10 cellular contexts compared by ENCODE assay signal in genomic region chr2:74080346-74080745, GRCh38.
DNase-seq lines count a peak whose midpoint lies in the region; ATAC-seq, FAIRE-seq and TF ChIP-seq lines count a peak whose summit lies in the region.
"Had no signal": no experiment of that assay in that cellular context is flagged by ENCODE, and none has a peak within 500 bp of the region (broad histone marks: within the 10 kb centered on the region; RNA-seq: fewer than 3 reads in every experiment).

No MANE protein-coding gene starts in this region.

- H3K27ac ChIP-seq in K562 (ENCODE audit: extremely low read depth, low read depth, low read length): no peak overlapping the region

- in situ Hi-C loops in K562 (cut with MboI): no loop called here

- ATAC-seq in HG02885 (IDR thresholded peaks at IDR 0.05; ENCODE audit: poor library complexity, unreplicated experiment) (peak; percentile 20), K562 (peak; percentile 21), HG02970 (IDR thresholded peaks at IDR 0.05; ENCODE audit: low FRiP score, unreplicated experiment) (no peak)
- ATAC-seq in stimulated activated naive B cell treated with anti-CD40 and anti-IgM and Interleukin-4, amounts not matched to agents 10 μg/mL and 1 μg/mL and 100 μg/mL, for 72 hours (replicated peaks): peak; percentile 70 to 73

- H3K27ac Mint-ChIP-seq in stimulated activated naive B cell treated with anti-CD40 and anti-IgM and Interleukin-4, amounts not matched to agents 10 μg/mL and 1 μg/mL and 100 μg/mL, for 72 hours: peak overlapping the region; percentile 90

- H3K36me3 Mint-ChIP-seq in stimulated activated naive B cell treated with anti-CD40 and anti-IgM and Interleukin-4, amounts not matched to agents 10 μg/mL and 1 μg/mL and 100 μg/mL, for 72 hours: peaks cover 55 to 74% of the 10 kb centered on the region in 2 donors

- WGBS in K562 (ENCODE audit: insufficient coverage, low coverage, missing lambda C conversion rate): 88% methylated on average over 5 of the region's 10 CpGs

- no peak for TF ChIP-seq EP300 in K562 (IDR thresholded peaks at IDR 0.05; ENCODE audit: low read length)

- POLR2A ChIA-PET in K562 (lab: Yijun Ruan, JAX): interaction anchor here (0.9 to 1.1 kb wide), 2 partner anchors 153 to 252 kb away, joined by 3 read pairs; partner anchors contain the start of genes DGUOK and STAMBP

- H3K79me2 ChIP-seq in K562 (ENCODE audit: control insufficient read depth, insufficient read depth, low read length): peaks cover 14% of the 10 kb centered on the region

- H3K36me3 ChIP-seq in K562 (ENCODE audit: control insufficient read depth, insufficient read depth, low read length): peaks cover 32% of the 10 kb centered on the region; the same call in 2 of the 3 replicates

- peak overlapping the region in 1 of 2 experiments; percentile 53; a peak in 1 of 4 replicates for H3K9ac ChIP-seq in K562 (ENCODE audit: insufficient read depth in 1 of 2, low read depth in 2 of 2, low read length in 2 of 2)

- H3K4me1 ChIP-seq in K562 (replicated peaks in 1 of 2; ENCODE audit: control insufficient read depth in 2 of 2, insufficient read depth in 2 of 2, low read length in 2 of 2): peaks cover 37 to 44% of the 10 kb centered on the region in 2 experiments

- no TSS peak for BruUV-seq in K562 (replicated peaks; lab: Mats Ljungman, UMichigan)

- no peak overlapping the region for H3K4me2 ChIP-seq in K562 (ENCODE audit: insufficient read depth, low read length)

- peak overlapping the region; percentile 20 to 55 for H3K4me3 Mint-ChIP-seq in stimulated activated naive B cell treated with anti-CD40 and anti-IgM and Interleukin-4, amounts not matched to agents 10 μg/mL and 1 μg/mL and 100 μg/mL, for 72 hours

- FAIRE-seq in K562 (lab: Jason Lieb, UNC): no peak
- FAIRE-seq: islet of Langerhans had no signal

- no peaks in the 10 kb centered on the region for H3K27me3 Mint-ChIP-seq in stimulated activated naive B cell treated with anti-CD40 and anti-IgM and Interleukin-4, amounts not matched to agents 10 μg/mL and 1 μg/mL and 100 μg/mL, for 72 hours

- peak; percentile 40 to 60 (median 50); a peak in 5 of 6 replicates for TF ChIP-seq CTCF in K562 (IDR thresholded peaks at IDR 0.05 in 2 of 3, conservative IDR thresholded peaks at IDR 0.05 in 1 of 3; ENCODE audit: insufficient read depth in 2 of 3, low read depth in 1 of 3, low read length in 3 of 3)

- H2AFZ ChIP-seq in K562 (ENCODE audit: low read depth, low read length): no peak overlapping the region

- TF ChIP-seq RAD21 in K562 (CRISPR knock-in tag; conservative IDR thresholded peaks at IDR 0.05 in 1 of 2, IDR thresholded peaks at IDR 0.05 in 1 of 2): peak; percentile 37 to 70

- intact Hi-C loops in K562 (cut with micrococcal nuclease): loop anchor here (2.0 kb wide), 2 partner anchors 82 to 172 kb away; no protein-coding TSS in a partner anchor

- TF ChIP-seq POLR2A in K562 (conservative IDR thresholded peaks at IDR 0.05): no peak

- DNase-seq in NCI-H2227 (lab: John Stamatoyannopoulos, UW; ENCODE audit: unreplicated experiment) (peak; percentile 4), NCI-H2227 treated with DMSO at 0.1 percent for 48 hours (lab: John Stamatoyannopoulos, UW) (no peak), K562 (ENCODE audit: extremely low read depth in 1 of 4, low spot score in 3 of 4) (peak in 2 of 4 experiments; percentile 32 to 37), A172 (ENCODE audit: low spot score) (no peak)
- peak; percentile 28 for DNase-seq in stimulated activated naive B cell treated with anti-CD40 and anti-IgM and Interleukin-4, amounts not matched to agents 10 μg/mL and 1 μg/mL and 100 μg/mL, for 72 hours
- DNase-seq in stimulated activated CD4-positive, alpha-beta T cell treated with anti-CD3 and anti-CD28 coated beads, Interleukin-4, amount 100 ng/mL, for 24 hours: no peak
- DNase-seq: stimulated activated CD4-positive, alpha-beta T cell treated with anti-CD3 and anti-CD28 coated beads, Interleukin-4, amount 100 ng/mL, for 1 hour had no signal

- H3K4me1 Mint-ChIP-seq in stimulated activated naive B cell treated with anti-CD40 and anti-IgM and Interleukin-4, amounts not matched to agents 10 μg/mL and 1 μg/mL and 100 μg/mL, for 72 hours: peaks cover 34 to 67% of the 10 kb centered on the region in 2 donors

- CTCF ChIA-PET in K562 (lab: Yijun Ruan, JAX; ENCODE audit: low intra/inter-chr PET ratio): interaction anchor here (1.0 kb wide), 1 partner anchor 258 kb away, joined by 3 read pairs; no protein-coding TSS in a partner anchor

- H3K9me3 ChIP-seq in K562 (replicated peaks; ENCODE audit: control insufficient read depth, insufficient read depth, low read depth, low read length): no peaks in the 10 kb centered on the region

- H3K27me3 ChIP-seq in K562 (ENCODE audit: control insufficient read depth in 2 of 2, insufficient read depth in 2 of 2, low read length in 2 of 2): no peaks in the 10 kb centered on the region

- no peak overlapping the region for H3K4me3 ChIP-seq in K562

- no peaks in the 10 kb centered on the region for H3K9me1 ChIP-seq in K562 (ENCODE audit: control insufficient read depth, insufficient read depth, low read length)

- H4K20me1 ChIP-seq in K562 (replicated peaks; ENCODE audit: control insufficient read depth, insufficient read depth, low read length): 0 out of 2 replicates have a peak, but pooled peaks cover 4% of the 10 kb centered on the region

- H3K9me3 Mint-ChIP-seq in stimulated activated naive B cell treated with anti-CD40 and anti-IgM and Interleukin-4, amounts not matched to agents 10 μg/mL and 1 μg/mL and 100 μg/mL, for 72 hours: no peaks in the 10 kb centered on the region

TF ChIP-seq in K562, 482 proteins besides CTCF, POLR2A, EP300 and RAD21:
- TF ChIP-seq HDAC8 (tag; IDR thresholded peaks at IDR 0.05): no peak
- TF ChIP-seq ILF3 (IDR thresholded peaks at IDR 0.05; ENCODE audit: borderline replicate concordance): no peak
- TF ChIP-seq MEIS2 (IDR thresholded peaks at IDR 0.05; ENCODE audit: partially characterized antibody): no peak
- TF ChIP-seq RBM15 (IDR thresholded peaks at IDR 0.05; ENCODE audit: insufficient read depth, low read length): no peak
- no peak for TF ChIP-seq TEAD4 (IDR thresholded peaks at IDR 0.05; ENCODE audit: low read length)
- TF ChIP-seq TEAD4 (CRISPR knock-in tag; IDR thresholded peaks at IDR 0.05; ENCODE audit: borderline replicate concordance): no peak
- no peak for TF ChIP-seq PRPF4 (IDR thresholded peaks at IDR 0.05; ENCODE audit: insufficient read depth, low read depth, low read length, poor library complexity, severe bottlenecking)
- TF ChIP-seq FOXO4 (CRISPR knock-in tag; IDR thresholded peaks at IDR 0.05): no peak
- TF ChIP-seq CBX1 (IDR thresholded peaks at IDR 0.05; ENCODE audit: low read depth): no peak
- TF ChIP-seq SAFB2 (IDR thresholded peaks at IDR 0.05; ENCODE audit: borderline replicate concordance, low read depth, low read length, severe bottlenecking): no peak
- no peak for TF ChIP-seq GTF2E2 (tag; IDR thresholded peaks at IDR 0.05)

Comparison
In these comparisons a context has a peak if more than half of its experiments do, and no peak if none do; other contexts are left out.
1. DNase-seq: peak in NCI-H2227 (single experiment) and stimulated activated naive B cell treated with anti-CD40 and anti-IgM and Interleukin-4, amounts not matched to agents 10 μg/mL and 1 μg/mL and 100 μg/mL, for 72 hours (single experiment); none in NCI-H2227 treated with DMSO at 0.1 percent for 48 hours (single experiment), stimulated activated CD4-positive, alpha-beta T cell treated with anti-CD3 and anti-CD28 coated beads, Interleukin-4, amount 100 ng/mL, for 24 hours (single experiment) and A172 (single experiment).